Comparison of ENCODE assay signal across 3 cellular contexts in the genomic region with DNA sequence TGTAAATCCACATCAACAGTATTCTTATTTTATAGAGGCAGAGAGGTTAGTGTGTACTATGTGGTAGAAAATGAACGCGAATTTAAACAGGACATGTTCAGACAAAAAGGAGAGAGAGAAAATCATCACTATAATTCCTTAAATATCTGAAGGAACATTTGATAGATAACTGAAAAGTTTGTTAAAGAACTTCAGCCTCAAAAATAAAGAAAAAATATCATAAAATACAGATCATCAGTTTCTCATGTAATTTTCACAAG.
TF ChIP-seq lines count a peak whose summit lies in the region.

No MANE protein-coding gene starts in this region.

TF ChIP-seq in SK-N-SH treated with all-trans-retinoic acid at 6 μM for 48 hours, 23 proteins besides CTCF, POLR2A, EP300 and RAD21:
- TF ChIP-seq, protein P1, sequence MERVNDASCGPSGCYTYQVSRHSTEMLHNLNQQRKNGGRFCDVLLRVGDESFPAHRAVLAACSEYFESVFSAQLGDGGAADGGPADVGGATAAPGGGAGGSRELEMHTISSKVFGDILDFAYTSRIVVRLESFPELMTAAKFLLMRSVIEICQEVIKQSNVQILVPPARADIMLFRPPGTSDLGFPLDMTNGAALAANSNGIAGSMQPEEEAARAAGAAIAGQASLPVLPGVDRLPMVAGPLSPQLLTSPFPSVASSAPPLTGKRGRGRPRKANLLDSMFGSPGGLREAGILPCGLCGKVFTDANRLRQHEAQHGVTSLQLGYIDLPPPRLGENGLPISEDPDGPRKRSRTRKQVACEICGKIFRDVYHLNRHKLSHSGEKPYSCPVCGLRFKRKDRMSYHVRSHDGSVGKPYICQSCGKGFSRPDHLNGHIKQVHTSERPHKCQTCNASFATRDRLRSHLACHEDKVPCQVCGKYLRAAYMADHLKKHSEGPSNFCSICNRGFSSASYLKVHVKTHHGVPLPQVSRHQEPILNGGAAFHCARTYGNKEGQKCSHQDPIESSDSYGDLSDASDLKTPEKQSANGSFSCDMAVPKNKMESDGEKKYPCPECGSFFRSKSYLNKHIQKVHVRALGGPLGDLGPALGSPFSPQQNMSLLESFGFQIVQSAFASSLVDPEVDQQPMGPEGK (CRISPR knock-in tag; IDR thresholded peaks at IDR 0.05; ENCODE audit: borderline replicate concordance), result no peak
- no peak for TF ChIP-seq ZNF70 (CRISPR knock-in tag; IDR thresholded peaks at IDR 0.05)
- no peak for TF ChIP-seq RARB (CRISPR knock-in tag; IDR thresholded peaks at IDR 0.05)
- no peak for TF ChIP-seq BACH2 (CRISPR knock-in tag; IDR thresholded peaks at IDR 0.05; ENCODE audit: borderline replicate concordance)
- TF ChIP-seq ARNTL (CRISPR knock-in tag; IDR thresholded peaks at IDR 0.05; ENCODE audit: borderline replicate concordance, low read depth), result no peak
- TF ChIP-seq, protein P2, sequence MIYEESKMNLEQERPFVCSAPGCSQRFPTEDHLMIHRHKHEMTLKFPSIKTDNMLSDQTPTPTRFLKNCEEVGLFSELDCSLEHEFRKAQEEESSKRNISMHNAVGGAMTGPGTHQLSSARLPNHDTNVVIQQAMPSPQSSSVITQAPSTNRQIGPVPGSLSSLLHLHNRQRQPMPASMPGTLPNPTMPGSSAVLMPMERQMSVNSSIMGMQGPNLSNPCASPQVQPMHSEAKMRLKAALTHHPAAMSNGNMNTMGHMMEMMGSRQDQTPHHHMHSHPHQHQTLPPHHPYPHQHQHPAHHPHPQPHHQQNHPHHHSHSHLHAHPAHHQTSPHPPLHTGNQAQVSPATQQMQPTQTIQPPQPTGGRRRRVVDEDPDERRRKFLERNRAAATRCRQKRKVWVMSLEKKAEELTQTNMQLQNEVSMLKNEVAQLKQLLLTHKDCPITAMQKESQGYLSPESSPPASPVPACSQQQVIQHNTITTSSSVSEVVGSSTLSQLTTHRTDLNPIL (CRISPR knock-in tag; IDR thresholded peaks at IDR 0.05; ENCODE audit: low read depth), result no peak
- TF ChIP-seq ZNF565 (CRISPR knock-in tag; conservative IDR thresholded peaks at IDR 0.05; ENCODE audit: low read depth), result no peak
TF ChIP-seq in SK-N-SH treated with all-trans-retinoic acid at 6 μM for 48 hours: peak in this region for 0.

TF ChIP-seq in SK-N-SH, 30 proteins besides CTCF, POLR2A, EP300 and RAD21 (continued from another document):
- TF ChIP-seq, protein P3, sequence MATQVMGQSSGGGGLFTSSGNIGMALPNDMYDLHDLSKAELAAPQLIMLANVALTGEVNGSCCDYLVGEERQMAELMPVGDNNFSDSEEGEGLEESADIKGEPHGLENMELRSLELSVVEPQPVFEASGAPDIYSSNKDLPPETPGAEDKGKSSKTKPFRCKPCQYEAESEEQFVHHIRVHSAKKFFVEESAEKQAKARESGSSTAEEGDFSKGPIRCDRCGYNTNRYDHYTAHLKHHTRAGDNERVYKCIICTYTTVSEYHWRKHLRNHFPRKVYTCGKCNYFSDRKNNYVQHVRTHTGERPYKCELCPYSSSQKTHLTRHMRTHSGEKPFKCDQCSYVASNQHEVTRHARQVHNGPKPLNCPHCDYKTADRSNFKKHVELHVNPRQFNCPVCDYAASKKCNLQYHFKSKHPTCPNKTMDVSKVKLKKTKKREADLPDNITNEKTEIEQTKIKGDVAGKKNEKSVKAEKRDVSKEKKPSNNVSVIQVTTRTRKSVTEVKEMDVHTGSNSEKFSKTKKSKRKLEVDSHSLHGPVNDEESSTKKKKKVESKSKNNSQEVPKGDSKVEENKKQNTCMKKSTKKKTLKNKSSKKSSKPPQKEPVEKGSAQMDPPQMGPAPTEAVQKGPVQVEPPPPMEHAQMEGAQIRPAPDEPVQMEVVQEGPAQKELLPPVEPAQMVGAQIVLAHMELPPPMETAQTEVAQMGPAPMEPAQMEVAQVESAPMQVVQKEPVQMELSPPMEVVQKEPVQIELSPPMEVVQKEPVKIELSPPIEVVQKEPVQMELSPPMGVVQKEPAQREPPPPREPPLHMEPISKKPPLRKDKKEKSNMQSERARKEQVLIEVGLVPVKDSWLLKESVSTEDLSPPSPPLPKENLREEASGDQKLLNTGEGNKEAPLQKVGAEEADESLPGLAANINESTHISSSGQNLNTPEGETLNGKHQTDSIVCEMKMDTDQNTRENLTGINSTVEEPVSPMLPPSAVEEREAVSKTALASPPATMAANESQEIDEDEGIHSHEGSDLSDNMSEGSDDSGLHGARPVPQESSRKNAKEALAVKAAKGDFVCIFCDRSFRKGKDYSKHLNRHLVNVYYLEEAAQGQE (IDR thresholded peaks at IDR 0.05; ENCODE audit: low read depth, low read length), result no peak
- TF ChIP-seq MEF2A (IDR thresholded peaks at IDR 0.05; ENCODE audit: borderline replicate concordance, low read depth) (no peak), YY1 (IDR thresholded peaks at IDR 0.05; ENCODE audit: low read depth) (no peak), TAF1 (IDR thresholded peaks at IDR 0.05; ENCODE audit: borderline replicate concordance, low read depth, low read length) (no peak)

TF ChIP-seq in WTC11, 78 proteins besides CTCF, POLR2A, EP300 and RAD21 (continued from another document):
- TF ChIP-seq GABPB1 (CRISPR knock-in tag; IDR thresholded peaks at IDR 0.05), result no peak
- no peak for TF ChIP-seq CREB1 (CRISPR knock-in tag; IDR thresholded peaks at IDR 0.05)
- TF ChIP-seq, protein P4, sequence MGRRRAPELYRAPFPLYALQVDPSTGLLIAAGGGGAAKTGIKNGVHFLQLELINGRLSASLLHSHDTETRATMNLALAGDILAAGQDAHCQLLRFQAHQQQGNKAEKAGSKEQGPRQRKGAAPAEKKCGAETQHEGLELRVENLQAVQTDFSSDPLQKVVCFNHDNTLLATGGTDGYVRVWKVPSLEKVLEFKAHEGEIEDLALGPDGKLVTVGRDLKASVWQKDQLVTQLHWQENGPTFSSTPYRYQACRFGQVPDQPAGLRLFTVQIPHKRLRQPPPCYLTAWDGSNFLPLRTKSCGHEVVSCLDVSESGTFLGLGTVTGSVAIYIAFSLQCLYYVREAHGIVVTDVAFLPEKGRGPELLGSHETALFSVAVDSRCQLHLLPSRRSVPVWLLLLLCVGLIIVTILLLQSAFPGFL (CRISPR knock-in tag; IDR thresholded peaks at IDR 0.05; ENCODE audit: borderline replicate concordance), result no peak
- TF ChIP-seq, protein P5, sequence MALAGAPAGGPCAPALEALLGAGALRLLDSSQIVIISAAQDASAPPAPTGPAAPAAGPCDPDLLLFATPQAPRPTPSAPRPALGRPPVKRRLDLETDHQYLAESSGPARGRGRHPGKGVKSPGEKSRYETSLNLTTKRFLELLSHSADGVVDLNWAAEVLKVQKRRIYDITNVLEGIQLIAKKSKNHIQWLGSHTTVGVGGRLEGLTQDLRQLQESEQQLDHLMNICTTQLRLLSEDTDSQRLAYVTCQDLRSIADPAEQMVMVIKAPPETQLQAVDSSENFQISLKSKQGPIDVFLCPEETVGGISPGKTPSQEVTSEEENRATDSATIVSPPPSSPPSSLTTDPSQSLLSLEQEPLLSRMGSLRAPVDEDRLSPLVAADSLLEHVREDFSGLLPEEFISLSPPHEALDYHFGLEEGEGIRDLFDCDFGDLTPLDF (CRISPR knock-in tag; IDR thresholded peaks at IDR 0.05), result no peak
